In the genomic region with DNA sequence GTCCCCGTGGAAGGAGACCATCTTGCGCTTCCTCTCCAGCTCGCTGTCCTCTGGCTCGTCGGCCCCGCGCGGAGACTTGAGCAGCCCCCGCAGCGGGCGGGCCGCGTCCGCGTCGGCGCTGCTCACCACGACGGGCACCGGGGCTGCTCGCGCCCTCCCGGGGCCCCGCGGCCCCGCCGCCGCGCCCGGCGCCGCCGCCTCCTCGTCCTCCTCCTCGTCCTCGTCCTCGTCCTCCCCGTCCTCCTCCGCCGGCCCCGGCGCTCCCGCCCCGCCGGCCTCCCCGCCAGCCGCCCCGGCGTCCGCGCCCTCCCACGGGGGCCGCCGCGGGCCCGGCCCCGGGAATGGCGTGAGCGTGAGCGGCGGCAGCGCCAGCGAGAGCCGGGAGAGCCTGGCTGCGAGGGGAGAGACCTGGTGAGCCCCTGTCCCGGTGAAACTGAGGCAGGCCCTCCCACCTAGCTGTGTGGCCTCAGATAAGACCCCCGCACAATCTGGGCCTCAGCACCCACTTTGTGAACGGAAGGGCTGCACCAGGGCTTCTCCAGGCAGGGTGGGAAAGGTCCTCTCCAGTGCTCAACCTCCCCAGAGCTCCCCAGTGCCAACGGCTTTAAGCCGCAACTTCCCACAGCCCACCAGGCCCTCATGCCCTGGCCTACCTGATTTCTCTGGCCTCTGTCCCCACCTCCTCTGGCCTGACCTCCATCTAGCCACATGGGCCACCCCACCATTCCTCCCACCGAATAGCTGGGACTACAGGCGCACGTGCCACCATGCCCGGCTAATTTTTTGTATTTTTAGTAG, we compare ENCODE assay signal across 8 cellular contexts. TPM values are rescaled to one million over a fixed set of nuclear protein-coding genes. Genes with fewer than 3 reads are reported as not detected.
DNase-seq lines count a peak whose midpoint lies in the region; ATAC-seq, FAIRE-seq and TF ChIP-seq lines count a peak whose summit lies in the region.

No MANE protein-coding gene starts in this region.

- peak overlapping the region in 1 of 8 donors; percentile 47 for H3K27ac Mint-ChIP-seq in CD8-positive, alpha-beta memory T cell
- H3K27ac Mint-ChIP-seq in nephron progenitor cell: no peak overlapping the region

- no peak overlapping the region for H2AK5ac ChIP-seq in H1 (ENCODE audit: low read depth, low read length)

- H3K27ac ChIP-seq in CD8-positive, alpha-beta memory T cell (ENCODE audit: low read depth, low read length): no peak overlapping the region
- H3K27ac ChIP-seq in HUES64 (ENCODE audit: low read depth, low read length) (no peak overlapping the region; the same call in 1 of the 2 replicates), H1 (ENCODE audit: low read depth, low read length) (no peak overlapping the region; the same call in 1 of the 2 replicates)

- no peak for FAIRE-seq in H1 (lab: Jason Lieb, UNC)

- no peak overlapping the region for H3K56ac ChIP-seq in H1 (replicated peaks; ENCODE audit: insufficient read length, low read depth, low read length)

- H3K4me2 ChIP-seq in H1 (ENCODE audit: insufficient read depth in 1 of 2, low read depth in 2 of 2, low read length in 2 of 2): peak overlapping the region; percentile 61 to 91

- H3K79me1 ChIP-seq in H1 (ENCODE audit: low read depth, low read length): no peaks in the 10 kb centered on the region

- TF ChIP-seq CTCF in H1 (IDR thresholded peaks at IDR 0.05; ENCODE audit: control extremely low read depth in 1 of 3, insufficient read depth in 1 of 3, low read depth in 1 of 3, low read length in 3 of 3) (no peak), nephron progenitor cell (IDR thresholded peaks at IDR 0.05) (no peak)

- H3K9ac ChIP-seq in HUES64 (ENCODE audit: low read depth, low read length) (peak overlapping the region; percentile 73), H1 (replicated peaks in 1 of 4; ENCODE audit: extremely low read depth in 1 of 4, low read depth in 3 of 4, low read length in 3 of 4) (peak overlapping the region; percentile 64 to 87 (median 74))

- no peak overlapping the region for H3K23ac ChIP-seq in H1 (ENCODE audit: insufficient read length)

- no peak overlapping the region for H3K4me3 ChIP-seq in CD8-positive, alpha-beta memory T cell (ENCODE audit: low read length)
- H3K4me3 ChIP-seq in HUES64 (ENCODE audit: low read length) (peak overlapping the region; percentile 69), H1 (ENCODE audit: extremely low read depth in 1 of 4, insufficient read depth in 2 of 4, low read depth in 3 of 4, low read length in 4 of 4) (peak overlapping the region; percentile 58 to 80 (median 66))

- TF ChIP-seq RAD21 in H1 (IDR thresholded peaks at IDR 0.05 in 1 of 2, conservative IDR thresholded peaks at IDR 0.05 in 1 of 2; ENCODE audit: low read depth in 2 of 2, low read length in 2 of 2): no peak

- H4K8ac ChIP-seq in H1 (ENCODE audit: extremely low read depth, insufficient read depth, low read length): peak overlapping the region; percentile 89; the same call in 1 of the 2 replicates

- peaks cover 0 to 3% of the 10 kb centered on the region in 2 experiments for H4K20me1 ChIP-seq in H1 (replicated peaks in 1 of 2; ENCODE audit: control insufficient read depth in 1 of 2, insufficient read depth in 2 of 2, low read length in 2 of 2)

- CTCF ChIA-PET in CD8-positive, alpha-beta memory T cell (lab: Charles Lee): interaction anchor here (0.7 to 1.8 kb wide), 7 partner anchors 12 to 126 kb away, joined by 3 to 7 read pairs (median 3); a partner anchor contains a TSS
- CTCF ChIA-PET in H1 (lab: Charles Lee; ENCODE audit: partially characterized antibody): interaction anchor here (0.7 to 1.5 kb wide), 9 partner anchors 12 to 115 kb away, joined by 3 to 7 read pairs (median 3); a partner anchor contains a TSS

- no peak for DNase-seq in CD8-positive, alpha-beta memory T cell
- DNase-seq in H1 (ENCODE audit: low read depth in 1 of 2, low spot score in 2 of 2) (no peak), nephron progenitor cell (no peak), AG08396 (ENCODE audit: low spot score) (no peak), NCI-H526 treated with DMSO at 0.1 percent for 48 hours (lab: John Stamatoyannopoulos, UW) (no peak), HUDEP-2 (lab: John Stamatoyannopoulos, UW; ENCODE audit: unreplicated experiment in 76 of 76) (no peak)

- peak overlapping the region; percentile 45; the same call in 1 of the 2 replicates for H2AFZ ChIP-seq in H1 (ENCODE audit: low read length)

- H3K36me3 Mint-ChIP-seq in CD8-positive, alpha-beta memory T cell: no peaks in the 10 kb centered on the region
- no peaks in the 10 kb centered on the region for H3K36me3 Mint-ChIP-seq in nephron progenitor cell (ENCODE audit: low read depth)

- peak overlapping the region; percentile 51 for H4K5ac ChIP-seq in H1 (ENCODE audit: insufficient read length, low read depth, low read length)

- H3K9me3 ChIP-seq in CD8-positive, alpha-beta memory T cell (ENCODE audit: low read length): no peaks in the 10 kb centered on the region
- H3K9me3 ChIP-seq in HUES64 (ENCODE audit: insufficient read depth, low read depth, low read length): no peaks in the 10 kb centered on the region
- no peaks in the 10 kb centered on the region for H3K9me3 ChIP-seq in H1 (ENCODE audit: insufficient read depth in 2 of 2, low read depth in 1 of 2, low read length in 1 of 2)

- TF ChIP-seq EP300 in H1 (IDR thresholded peaks at IDR 0.05; ENCODE audit: borderline replicate concordance in 1 of 2, low read depth in 2 of 2, low read length in 2 of 2): no peak

- H2BK20ac ChIP-seq in H1 (ENCODE audit: low read length): no peak overlapping the region

- no peak overlapping the region for H3K14ac ChIP-seq in H1 (ENCODE audit: insufficient read length)

- H3K9me3 Mint-ChIP-seq in CD8-positive, alpha-beta memory T cell: no peaks in the 10 kb centered on the region
- H3K9me3 Mint-ChIP-seq in nephron progenitor cell: no peaks in the 10 kb centered on the region

- H3K27me3 ChIP-seq in CD8-positive, alpha-beta memory T cell (ENCODE audit: insufficient read depth, low read length, poor library complexity, severe bottlenecking): peaks cover 4% of the 10 kb centered on the region
- H3K27me3 ChIP-seq in HUES64 (ENCODE audit: insufficient read depth, low read length): peaks cover 8% of the 10 kb centered on the region
- peaks cover 0 to 3% (median 0%) of the 10 kb centered on the region in 4 experiments; a peak in 3 of 7 replicates for H3K27me3 ChIP-seq in H1 (replicated peaks in 1 of 4; ENCODE audit: control insufficient read depth in 3 of 4, extremely low read depth in 1 of 4, insufficient read depth in 3 of 4, low read length in 3 of 4)

- H2BK120ac ChIP-seq in H1 (replicated peaks; ENCODE audit: low read depth, low read length): no peak overlapping the region

- H3K18ac ChIP-seq in H1 (ENCODE audit: extremely low read depth, low read length): peak overlapping the region; percentile 88

- peaks cover 20 to 41% (median 37%) of the 10 kb centered on the region in 3 donors for H3K4me1 Mint-ChIP-seq in CD8-positive, alpha-beta memory T cell
- H3K4me1 Mint-ChIP-seq in nephron progenitor cell: peaks cover 52% of the 10 kb centered on the region

- no peaks in the 10 kb centered on the region for H3K36me3 ChIP-seq in CD8-positive, alpha-beta memory T cell (ENCODE audit: insufficient read depth, low read length)
- H3K36me3 ChIP-seq in HUES64 (ENCODE audit: insufficient read depth, low read length) (no peaks in the 10 kb centered on the region), H1 (ENCODE audit: control insufficient read depth in 2 of 4, insufficient read depth in 4 of 4, low read length in 3 of 4) (no peaks in the 10 kb centered on the region)

- 9% methylated on average over 74 of the region's 74 CpGs for WGBS in HUES64
- 37% methylated on average over 18 of the region's 74 CpGs; no CpG with 5 or more reads in 1 of the 2 experiments for WGBS in H1 (ENCODE audit: extremely low coverage in 1 of 2, insufficient coverage in 1 of 2, insufficient read length in 1 of 2, insufficient replicate concordance in 2 of 2, low coverage in 1 of 2, low lambda C conversion rate in 2 of 2, missing lambda C conversion rate in 1 of 2), 2 experiments

- H3K4me1 ChIP-seq in CD8-positive, alpha-beta memory T cell (ENCODE audit: insufficient read depth, low read length): peaks cover 37% of the 10 kb centered on the region
- H3K4me1 ChIP-seq in HUES64 (ENCODE audit: insufficient read depth, low read length): peaks cover 7% of the 10 kb centered on the region
- peaks cover 0 to 21% (median 15%) of the 10 kb centered on the region in 4 experiments; a peak in 6 of 7 replicates for H3K4me1 ChIP-seq in H1 (replicated peaks in 1 of 4; ENCODE audit: control insufficient read depth in 3 of 4, insufficient read depth in 4 of 4, low read length in 3 of 4)

- H2BK12ac ChIP-seq in H1 (ENCODE audit: low read depth, low read length): no peak overlapping the region; the same call in 1 of the 2 replicates

- no peak overlapping the region for H2BK15ac ChIP-seq in H1 (ENCODE audit: low read length)

- H4K91ac ChIP-seq in H1 (replicated peaks; ENCODE audit: insufficient read length, low read length): peak overlapping the region; percentile 17

- H3K79me2 ChIP-seq in H1 (ENCODE audit: control insufficient read depth in 1 of 2, insufficient read depth in 2 of 2, low read length in 2 of 2): no peaks in the 10 kb centered on the region

- H3K4me3 Mint-ChIP-seq in CD8-positive, alpha-beta memory T cell: peak overlapping the region; percentile 65 to 90 (median 72)
- peak overlapping the region; percentile 82 for H3K4me3 Mint-ChIP-seq in nephron progenitor cell

- POLR2A ChIA-PET in CD8-positive, alpha-beta memory T cell (lab: Charles Lee): interaction anchor here (1.1 to 1.6 kb wide), 2 partner anchors 20 to 24 kb away, joined by 3 to 4 read pairs; no protein-coding TSS in a partner anchor
- POLR2A ChIA-PET in H1 (lab: Charles Lee; ENCODE audit: partially characterized antibody): interaction anchor here (0.7 to 14.8 kb wide), 11 partner anchors 11 to 161 kb away, joined by 3 to 176 read pairs (median 4); a partner anchor contains a TSS

- H2BK5ac ChIP-seq in H1 (ENCODE audit: low read depth, low read length): no peak overlapping the region; the same call in 1 of the 2 replicates

- no peak for ATAC-seq in HG03571 (IDR thresholded peaks at IDR 0.05; ENCODE audit: unreplicated experiment)

- peaks cover 4% of the 10 kb centered on the region; the same call in 1 of the 2 replicates for H3K23me2 ChIP-seq in H1 (ENCODE audit: low read depth, low read length)

- no peak overlapping the region for H3K4ac ChIP-seq in H1 (replicated peaks; ENCODE audit: insufficient read length, low read depth, low read length)

- TF ChIP-seq POLR2A in H1 (IDR thresholded peaks at IDR 0.05; ENCODE audit: control extremely low read depth in 1 of 2, low read depth in 2 of 2, low read length in 2 of 2): no peak

- peaks cover 34 to 35% of the 10 kb centered on the region in 2 donors for H3K27me3 Mint-ChIP-seq in CD8-positive, alpha-beta memory T cell
- peaks cover 40% of the 10 kb centered on the region for H3K27me3 Mint-ChIP-seq in nephron progenitor cell (ENCODE audit: low read depth, poor library complexity)

RNA-seq across cellular contexts. Expression of a gene that starts 17.7 kb away (rescaled TPM):
- 1 to 10 TPM; 4.6 to 4.7 TPM for total RNA-seq in CD8-positive, alpha-beta memory T cell
- not detected for polyA plus RNA-seq in CD8-positive, alpha-beta memory T cell
- 4.9 TPM for polyA plus RNA-seq in HUES64 (2013, experiment 1 of 2)
- polyA plus RNA-seq in HUES64 (2013, experiment 2 of 2): 5.5 TPM
- total RNA-seq in H1 (2021; fragmentation: NEBNext Ultra II Directional; extraction: Animal tissue kit (Norgen Biotek cat#: 25700)): 12.4 and 13.6 TPM in 2 replicates
- 2.7 and 7.3 TPM in 2 replicates for polyA plus RNA-seq in H1 (2011; rRNA removed)
- 3.4 TPM for polyA plus RNA-seq in H1 (2011; cell fraction: cytosol; rRNA removed)
- polyA plus RNA-seq in H1 (2011; cell fraction: nucleus; rRNA removed): 11.6 TPM
- 6.8 to 10.4 TPM (median 9.6 TPM) in 4 replicates for polyA plus RNA-seq in H1 (2012, experiment 1 of 2)
- polyA plus RNA-seq in H1 (2012, experiment 2 of 2): 4.1 TPM
- 10.0 TPM for polyA plus RNA-seq in H1 (2013, experiment 1 of 2)
- 8.2 TPM for polyA plus RNA-seq in H1 (2013, experiment 2 of 2)
- polyA minus RNA-seq in H1 (2011; rRNA and poly(A)+ RNA removed): 0.90 and 1.2 TPM in 2 replicates
- 5.9 TPM for polyA minus RNA-seq in H1 (2011; cell fraction: cytosol; rRNA and poly(A)+ RNA removed)
- 5.9 TPM for polyA minus RNA-seq in H1 (2011; cell fraction: nucleus; rRNA and poly(A)+ RNA removed)

RNA-seq across cellular contexts. Expression of a gene that starts 24.7 kb away (rescaled TPM):
- total RNA-seq in CD8-positive, alpha-beta memory T cell: 10 to 100 TPM; 30.7 to 33.3 TPM
- 34.8 TPM for polyA plus RNA-seq in CD8-positive, alpha-beta memory T cell
- 57.6 TPM for polyA plus RNA-seq in HUES64 (2013, experiment 1 of 2)
- polyA plus RNA-seq in HUES64 (2013, experiment 2 of 2): 48.2 TPM
- total RNA-seq in H1 (2021; fragmentation: NEBNext Ultra II Directional; extraction: Animal tissue kit (Norgen Biotek cat#: 25700)): 67.7 and 71.4 TPM in 2 replicates
- 43.7 and 62.5 TPM in 2 replicates for polyA plus RNA-seq in H1 (2011; rRNA removed)
- 59.5 TPM for polyA plus RNA-seq in H1 (2011; cell fraction: cytosol; rRNA removed)
- 225 TPM for polyA plus RNA-seq in H1 (2011; cell fraction: nucleus; rRNA removed)
- polyA plus RNA-seq in H1 (2012, experiment 1 of 2): 64.0 to 76.5 TPM (median 71.8 TPM) in 4 replicates
- polyA plus RNA-seq in H1 (2012, experiment 2 of 2): 35.7 TPM
- polyA plus RNA-seq in H1 (2013, experiment 1 of 2): 44.2 TPM
- 37.5 TPM for polyA plus RNA-seq in H1 (2013, experiment 2 of 2)
- 53.7 and 70.7 TPM in 2 replicates for polyA minus RNA-seq in H1 (2011; rRNA and poly(A)+ RNA removed)
- 28.7 TPM for polyA minus RNA-seq in H1 (2011; cell fraction: cytosol; rRNA and poly(A)+ RNA removed)
- 65.5 TPM for polyA minus RNA-seq in H1 (2011; cell fraction: nucleus; rRNA and poly(A)+ RNA removed)

RNA-seq across cellular contexts. Expression of a gene that starts 38.5 kb away (rescaled TPM):
- total RNA-seq in CD8-positive, alpha-beta memory T cell: 1 to 10 TPM; 1.8 to 2.0 TPM
- 0.12 TPM for polyA plus RNA-seq in CD8-positive, alpha-beta memory T cell
- polyA plus RNA-seq in HUES64 (2013, experiment 1 of 2): 0.45 TPM
- 0.19 TPM for polyA plus RNA-seq in HUES64 (2013, experiment 2 of 2)
- total RNA-seq in H1 (2021; fragmentation: NEBNext Ultra II Directional; extraction: Animal tissue kit (Norgen Biotek cat#: 25700)): 0.89 and 1.0 TPM in 2 replicates
- polyA plus RNA-seq in H1 (2011; rRNA removed): 0.45 and 0.61 TPM in 2 replicates
- 0.28 TPM for polyA plus RNA-seq in H1 (2011; cell fraction: cytosol; rRNA removed)
- 1.3 TPM for polyA plus RNA-seq in H1 (2011; cell fraction: nucleus; rRNA removed)
- polyA plus RNA-seq in H1 (2012, experiment 1 of 2): 0.66 to 0.84 TPM (median 0.73 TPM) in 4 replicates
- polyA plus RNA-seq in H1 (2012, experiment 2 of 2): 0.68 TPM
- 0.39 TPM for polyA plus RNA-seq in H1 (2013, experiment 1 of 2)
- polyA plus RNA-seq in H1 (2013, experiment 2 of 2): 0.44 TPM
- polyA minus RNA-seq in H1 (2011; rRNA and poly(A)+ RNA removed): 0.68 and 1.9 TPM in 2 replicates
- polyA minus RNA-seq in H1 (2011; cell fraction: cytosol; rRNA and poly(A)+ RNA removed): 0.37 TPM
- polyA minus RNA-seq in H1 (2011; cell fraction: nucleus; rRNA and poly(A)+ RNA removed): 0.80 TPM

RNA-seq across cellular contexts. Expression of a gene that starts 48.1 kb away (rescaled TPM):
- total RNA-seq in CD8-positive, alpha-beta memory T cell: 100 to 1,000 TPM; 105 to 107 TPM
- polyA plus RNA-seq in CD8-positive, alpha-beta memory T cell: 45.6 TPM
- 31.0 TPM for polyA plus RNA-seq in HUES64 (2013, experiment 1 of 2)
- 25.9 TPM for polyA plus RNA-seq in HUES64 (2013, experiment 2 of 2)
- 61.9 and 64.9 TPM in 2 replicates for total RNA-seq in H1 (2021; fragmentation: NEBNext Ultra II Directional; extraction: Animal tissue kit (Norgen Biotek cat#: 25700))
- polyA plus RNA-seq in H1 (2011; rRNA removed): 36.9 and 46.4 TPM in 2 replicates
- polyA plus RNA-seq in H1 (2011; cell fraction: cytosol; rRNA removed): 44.2 TPM
- polyA plus RNA-seq in H1 (2011; cell fraction: nucleus; rRNA removed): 30.1 TPM
- 25.4 to 44.2 TPM (median 41.0 TPM) in 4 replicates for polyA plus RNA-seq in H1 (2012, experiment 1 of 2)
- polyA plus RNA-seq in H1 (2012, experiment 2 of 2): 36.9 TPM
- 18.6 TPM for polyA plus RNA-seq in H1 (2013, experiment 1 of 2)
- polyA plus RNA-seq in H1 (2013, experiment 2 of 2): 17.3 TPM
- polyA minus RNA-seq in H1 (2011; rRNA and poly(A)+ RNA removed): 11.5 and 19.1 TPM in 2 replicates
- 24.4 TPM for polyA minus RNA-seq in H1 (2011; cell fraction: cytosol; rRNA and poly(A)+ RNA removed)
- polyA minus RNA-seq in H1 (2011; cell fraction: nucleus; rRNA and poly(A)+ RNA removed): 18.2 TPM

RNA-seq across cellular contexts. Expression of a gene that starts 58.1 kb away (rescaled TPM):
- not detected for total RNA-seq in CD8-positive, alpha-beta memory T cell
- not detected for polyA plus RNA-seq in CD8-positive, alpha-beta memory T cell
- polyA plus RNA-seq in HUES64 (2013, experiment 1 of 2): not detected
- not detected for polyA plus RNA-seq in HUES64 (2013, experiment 2 of 2)
- 0.99 and 1.5 TPM in 2 replicates for total RNA-seq in H1 (2021; fragmentation: NEBNext Ultra II Directional; extraction: Animal tissue kit (Norgen Biotek cat#: 25700))
- 2.6 and 3.8 TPM in 2 replicates for polyA plus RNA-seq in H1 (2011; rRNA removed)
- 2.3 TPM for polyA plus RNA-seq in H1 (2011; cell fraction: cytosol; rRNA removed)
- 1.2 TPM for polyA plus RNA-seq in H1 (2011; cell fraction: nucleus; rRNA removed)
- polyA plus RNA-seq in H1 (2012, experiment 1 of 2): 1.0 to 2.2 TPM (median 1.6 TPM) in 4 replicates
- 1.00 TPM for polyA plus RNA-seq in H1 (2012, experiment 2 of 2)
- polyA plus RNA-seq in H1 (2013, experiment 1 of 2): 1.5 TPM
- polyA plus RNA-seq in H1 (2013, experiment 2 of 2): 1.4 TPM
- polyA minus RNA-seq in H1 (2011; rRNA and poly(A)+ RNA removed): 0.59 TPM in 1 of 2 replicates, not detected in the other
- 1.2 TPM for polyA minus RNA-seq in H1 (2011; cell fraction: cytosol; rRNA and poly(A)+ RNA removed)
- not detected for polyA minus RNA-seq in H1 (2011; cell fraction: nucleus; rRNA and poly(A)+ RNA removed)
